In genomic region chr5:776862-777711, GRCh38 we compare ENCODE assay signal across 1 cellular context.
TF ChIP-seq lines count a peak whose summit lies in the region.

No MANE protein-coding gene starts in this region.

TF ChIP-seq in IMR-90, 13 proteins besides CTCF, POLR2A, EP300 and RAD21 (continued from another document):
- no peak for TF ChIP-seq USF2 (IDR thresholded peaks at IDR 0.05; ENCODE audit: low read depth, low read length)
- TF ChIP-seq RCOR1 (IDR thresholded peaks at IDR 0.05; ENCODE audit: insufficient replicate concordance, low read length): no peak
- no peak for TF ChIP-seq BHLHE40 (IDR thresholded peaks at IDR 0.05; ENCODE audit: low read depth, low read length)
- TF ChIP-seq NFE2L2 (IDR thresholded peaks at IDR 0.05; ENCODE audit: low read depth, low read length): no peak
- TF ChIP-seq CHD1 (IDR thresholded peaks at IDR 0.05; ENCODE audit: low read depth, low read length): no peak
- no peak for TF ChIP-seq RFX5 (IDR thresholded peaks at IDR 0.05; ENCODE audit: low read depth, low read length)
- no peak for TF ChIP-seq ELK1 (IDR thresholded peaks at IDR 0.05; ENCODE audit: borderline replicate concordance, low read depth, low read length)
